In genomic region chr17:29179232-29180036, GRCh38 we compare ENCODE assay signal across 1 cellular context.
TF ChIP-seq lines count a peak whose summit lies in the region.

No MANE protein-coding gene starts in this region.

TF ChIP-seq in HepG2, 621 proteins besides CTCF, POLR2A, EP300 and RAD21 (continued from another document and continues in another):
- 0 out of 2 replicates have a peak, but pooled peaks have one; percentile 34 for TF ChIP-seq ZHX2 (IDR thresholded peaks at IDR 0.05; ENCODE audit: low read depth)
- TF ChIP-seq ZHX2 (CRISPR knock-in tag; IDR thresholded peaks at IDR 0.05; ENCODE audit: borderline replicate concordance) = no peak
- TF ChIP-seq HDAC1 (CRISPR knock-in tag; IDR thresholded peaks at IDR 0.05) = peak; percentile 65
- TF ChIP-seq, protein P1, sequence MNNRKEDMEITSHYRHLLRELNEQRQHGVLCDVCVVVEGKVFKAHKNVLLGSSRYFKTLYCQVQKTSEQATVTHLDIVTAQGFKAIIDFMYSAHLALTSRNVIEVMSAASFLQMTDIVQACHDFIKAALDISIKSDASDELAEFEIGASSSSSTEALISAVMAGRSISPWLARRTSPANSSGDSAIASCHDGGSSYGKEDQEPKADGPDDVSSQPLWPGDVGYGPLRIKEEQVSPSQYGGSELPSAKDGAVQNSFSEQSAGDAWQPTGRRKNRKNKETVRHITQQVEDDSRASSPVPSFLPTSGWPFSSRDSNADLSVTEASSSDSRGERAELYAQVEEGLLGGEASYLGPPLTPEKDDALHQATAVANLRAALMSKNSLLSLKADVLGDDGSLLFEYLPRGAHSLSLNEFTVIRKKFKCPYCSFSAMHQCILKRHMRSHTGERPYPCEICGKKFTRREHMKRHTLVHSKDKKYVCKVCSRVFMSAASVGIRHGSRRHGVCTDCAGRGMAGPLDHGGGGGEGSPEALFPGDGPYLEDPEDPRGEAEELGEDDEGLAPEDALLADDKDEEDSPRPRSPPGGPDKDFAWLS (CRISPR knock-in tag; IDR thresholded peaks at IDR 0.05; ENCODE audit: borderline replicate concordance) = 0 out of 2 replicates have a peak, but pooled peaks have one; percentile 56
- TF ChIP-seq, protein P2, sequence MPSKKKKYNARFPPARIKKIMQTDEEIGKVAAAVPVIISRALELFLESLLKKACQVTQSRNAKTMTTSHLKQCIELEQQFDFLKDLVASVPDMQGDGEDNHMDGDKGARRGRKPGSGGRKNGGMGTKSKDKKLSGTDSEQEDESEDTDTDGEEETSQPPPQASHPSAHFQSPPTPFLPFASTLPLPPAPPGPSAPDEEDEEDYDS (CRISPR knock-in tag; IDR thresholded peaks at IDR 0.05) = peak; percentile 94
- TF ChIP-seq U2AF1 (optimal IDR thresholded peaks at IDR 0.05; ENCODE audit: low read depth, low read length) = no peak
- peak; percentile 18; the same call in 1 of the 2 replicates for TF ChIP-seq GMEB1 (CRISPR knock-in tag; IDR thresholded peaks at IDR 0.05; ENCODE audit: borderline replicate concordance)
- TF ChIP-seq, protein P3, sequence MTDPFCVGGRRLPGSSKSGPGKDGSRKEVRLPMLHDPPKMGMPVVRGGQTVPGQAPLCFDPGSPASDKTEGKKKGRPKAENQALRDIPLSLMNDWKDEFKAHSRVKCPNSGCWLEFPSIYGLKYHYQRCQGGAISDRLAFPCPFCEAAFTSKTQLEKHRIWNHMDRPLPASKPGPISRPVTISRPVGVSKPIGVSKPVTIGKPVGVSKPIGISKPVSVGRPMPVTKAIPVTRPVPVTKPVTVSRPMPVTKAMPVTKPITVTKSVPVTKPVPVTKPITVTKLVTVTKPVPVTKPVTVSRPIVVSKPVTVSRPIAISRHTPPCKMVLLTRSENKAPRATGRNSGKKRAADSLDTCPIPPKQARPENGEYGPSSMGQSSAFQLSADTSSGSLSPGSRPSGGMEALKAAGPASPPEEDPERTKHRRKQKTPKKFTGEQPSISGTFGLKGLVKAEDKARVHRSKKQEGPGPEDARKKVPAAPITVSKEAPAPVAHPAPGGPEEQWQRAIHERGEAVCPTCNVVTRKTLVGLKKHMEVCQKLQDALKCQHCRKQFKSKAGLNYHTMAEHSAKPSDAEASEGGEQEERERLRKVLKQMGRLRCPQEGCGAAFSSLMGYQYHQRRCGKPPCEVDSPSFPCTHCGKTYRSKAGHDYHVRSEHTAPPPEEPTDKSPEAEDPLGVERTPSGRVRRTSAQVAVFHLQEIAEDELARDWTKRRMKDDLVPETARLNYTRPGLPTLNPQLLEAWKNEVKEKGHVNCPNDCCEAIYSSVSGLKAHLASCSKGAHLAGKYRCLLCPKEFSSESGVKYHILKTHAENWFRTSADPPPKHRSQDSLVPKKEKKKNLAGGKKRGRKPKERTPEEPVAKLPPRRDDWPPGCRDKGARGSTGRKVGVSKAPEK (CRISPR knock-in tag; IDR thresholded peaks at IDR 0.05; ENCODE audit: borderline replicate concordance) = no peak
- no peak for TF ChIP-seq ATRX (CRISPR knock-in tag; IDR thresholded peaks at IDR 0.05; ENCODE audit: borderline replicate concordance)
- TF ChIP-seq IRF2 (CRISPR knock-in tag; IDR thresholded peaks at IDR 0.05) = 0 out of 2 replicates have a peak, but pooled peaks have one; percentile 28
- TF ChIP-seq, protein P4, sequence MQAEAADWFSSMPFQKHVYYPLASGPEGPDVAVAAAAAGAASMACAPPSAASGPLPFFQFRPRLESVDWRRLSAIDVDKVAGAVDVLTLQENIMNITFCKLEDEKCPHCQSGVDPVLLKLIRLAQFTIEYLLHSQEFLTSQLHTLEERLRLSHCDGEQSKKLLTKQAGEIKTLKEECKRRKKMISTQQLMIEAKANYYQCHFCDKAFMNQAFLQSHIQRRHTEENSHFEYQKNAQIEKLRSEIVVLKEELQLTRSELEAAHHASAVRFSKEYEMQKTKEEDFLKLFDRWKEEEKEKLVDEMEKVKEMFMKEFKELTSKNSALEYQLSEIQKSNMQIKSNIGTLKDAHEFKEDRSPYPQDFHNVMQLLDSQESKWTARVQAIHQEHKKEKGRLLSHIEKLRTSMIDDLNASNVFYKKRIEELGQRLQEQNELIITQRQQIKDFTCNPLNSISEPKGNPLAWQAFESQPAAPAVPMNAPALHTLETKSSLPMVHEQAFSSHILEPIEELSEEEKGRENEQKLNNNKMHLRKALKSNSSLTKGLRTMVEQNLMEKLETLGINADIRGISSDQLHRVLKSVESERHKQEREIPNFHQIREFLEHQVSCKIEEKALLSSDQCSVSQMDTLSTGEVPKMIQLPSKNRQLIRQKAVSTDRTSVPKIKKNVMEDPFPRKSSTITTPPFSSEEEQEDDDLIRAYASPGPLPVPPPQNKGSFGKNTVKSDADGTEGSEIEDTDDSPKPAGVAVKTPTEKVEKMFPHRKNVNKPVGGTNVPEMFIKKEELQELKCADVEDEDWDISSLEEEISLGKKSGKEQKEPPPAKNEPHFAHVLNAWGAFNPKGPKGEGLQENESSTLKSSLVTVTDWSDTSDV (CRISPR knock-in tag; IDR thresholded peaks at IDR 0.05) = no peak
- no peak for TF ChIP-seq ZNF10 (CRISPR knock-in tag; IDR thresholded peaks at IDR 0.05; ENCODE audit: borderline replicate concordance, low read depth)
- 0 out of 2 replicates have a peak, but pooled peaks have one; percentile 34 for TF ChIP-seq ZNF143 (CRISPR knock-in tag; IDR thresholded peaks at IDR 0.05)
- no peak for TF ChIP-seq ZBTB38 (CRISPR knock-in tag; IDR thresholded peaks at IDR 0.05)
- peak; percentile 57; the same call in 1 of the 2 replicates for TF ChIP-seq MXD1 (CRISPR knock-in tag; IDR thresholded peaks at IDR 0.05)
- TF ChIP-seq PPARG (CRISPR knock-in tag; conservative IDR thresholded peaks at IDR 0.05) = 0 out of 2 replicates have a peak, but pooled peaks have one; percentile 31
- TF ChIP-seq, protein P5, sequence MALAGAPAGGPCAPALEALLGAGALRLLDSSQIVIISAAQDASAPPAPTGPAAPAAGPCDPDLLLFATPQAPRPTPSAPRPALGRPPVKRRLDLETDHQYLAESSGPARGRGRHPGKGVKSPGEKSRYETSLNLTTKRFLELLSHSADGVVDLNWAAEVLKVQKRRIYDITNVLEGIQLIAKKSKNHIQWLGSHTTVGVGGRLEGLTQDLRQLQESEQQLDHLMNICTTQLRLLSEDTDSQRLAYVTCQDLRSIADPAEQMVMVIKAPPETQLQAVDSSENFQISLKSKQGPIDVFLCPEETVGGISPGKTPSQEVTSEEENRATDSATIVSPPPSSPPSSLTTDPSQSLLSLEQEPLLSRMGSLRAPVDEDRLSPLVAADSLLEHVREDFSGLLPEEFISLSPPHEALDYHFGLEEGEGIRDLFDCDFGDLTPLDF (CRISPR knock-in tag; IDR thresholded peaks at IDR 0.05) = no peak
- no peak for TF ChIP-seq ZNF747 (CRISPR knock-in tag; IDR thresholded peaks at IDR 0.05; ENCODE audit: borderline replicate concordance)
- TF ChIP-seq ZBTB39 (CRISPR knock-in tag; IDR thresholded peaks at IDR 0.05) = no peak
- TF ChIP-seq, protein P6, sequence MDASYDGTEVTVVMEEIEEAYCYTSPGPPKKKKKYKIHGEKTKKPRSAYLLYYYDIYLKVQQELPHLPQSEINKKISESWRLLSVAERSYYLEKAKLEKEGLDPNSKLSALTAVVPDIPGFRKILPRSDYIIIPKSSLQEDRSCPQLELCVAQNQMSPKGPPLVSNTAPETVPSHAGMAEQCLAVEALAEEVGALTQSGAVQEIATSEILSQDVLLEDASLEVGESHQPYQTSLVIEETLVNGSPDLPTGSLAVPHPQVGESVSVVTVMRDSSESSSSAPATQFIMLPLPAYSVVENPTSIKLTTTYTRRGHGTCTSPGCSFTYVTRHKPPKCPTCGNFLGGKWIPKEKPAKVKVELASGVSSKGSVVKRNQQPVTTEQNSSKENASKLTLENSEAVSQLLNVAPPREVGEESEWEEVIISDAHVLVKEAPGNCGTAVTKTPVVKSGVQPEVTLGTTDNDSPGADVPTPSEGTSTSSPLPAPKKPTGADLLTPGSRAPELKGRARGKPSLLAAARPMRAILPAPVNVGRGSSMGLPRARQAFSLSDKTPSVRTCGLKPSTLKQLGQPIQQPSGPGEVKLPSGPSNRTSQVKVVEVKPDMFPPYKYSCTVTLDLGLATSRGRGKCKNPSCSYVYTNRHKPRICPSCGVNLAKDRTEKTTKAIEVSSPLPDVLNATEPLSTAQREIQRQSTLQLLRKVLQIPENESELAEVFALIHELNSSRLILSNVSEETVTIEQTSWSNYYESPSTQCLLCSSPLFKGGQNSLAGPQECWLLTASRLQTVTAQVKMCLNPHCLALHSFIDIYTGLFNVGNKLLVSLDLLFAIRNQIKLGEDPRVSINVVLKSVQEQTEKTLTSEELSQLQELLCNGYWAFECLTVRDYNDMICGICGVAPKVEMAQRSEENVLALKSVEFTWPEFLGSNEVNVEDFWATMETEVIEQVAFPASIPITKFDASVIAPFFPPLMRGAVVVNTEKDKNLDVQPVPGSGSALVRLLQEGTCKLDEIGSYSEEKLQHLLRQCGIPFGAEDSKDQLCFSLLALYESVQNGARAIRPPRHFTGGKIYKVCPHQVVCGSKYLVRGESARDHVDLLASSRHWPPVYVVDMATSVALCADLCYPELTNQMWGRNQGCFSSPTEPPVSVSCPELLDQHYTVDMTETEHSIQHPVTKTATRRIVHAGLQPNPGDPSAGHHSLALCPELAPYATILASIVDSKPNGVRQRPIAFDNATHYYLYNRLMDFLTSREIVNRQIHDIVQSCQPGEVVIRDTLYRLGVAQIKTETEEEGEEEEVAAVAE (CRISPR knock-in tag; IDR thresholded peaks at IDR 0.05; ENCODE audit: borderline replicate concordance) = no peak; the same call in 1 of the 2 replicates
- no peak for TF ChIP-seq TMF1 (CRISPR knock-in tag; IDR thresholded peaks at IDR 0.05; ENCODE audit: low read depth)
- no peak for TF ChIP-seq ZNF891 (CRISPR knock-in tag; IDR thresholded peaks at IDR 0.05)
- peak; percentile 79; the same call in 1 of the 2 replicates for TF ChIP-seq ZSCAN31 (CRISPR knock-in tag; IDR thresholded peaks at IDR 0.05; ENCODE audit: low read depth)
- TF ChIP-seq ZNF441 (CRISPR knock-in tag; IDR thresholded peaks at IDR 0.05; ENCODE audit: borderline replicate concordance) = peak; percentile 77; the same call in 1 of the 2 replicates
- TF ChIP-seq, protein P7, sequence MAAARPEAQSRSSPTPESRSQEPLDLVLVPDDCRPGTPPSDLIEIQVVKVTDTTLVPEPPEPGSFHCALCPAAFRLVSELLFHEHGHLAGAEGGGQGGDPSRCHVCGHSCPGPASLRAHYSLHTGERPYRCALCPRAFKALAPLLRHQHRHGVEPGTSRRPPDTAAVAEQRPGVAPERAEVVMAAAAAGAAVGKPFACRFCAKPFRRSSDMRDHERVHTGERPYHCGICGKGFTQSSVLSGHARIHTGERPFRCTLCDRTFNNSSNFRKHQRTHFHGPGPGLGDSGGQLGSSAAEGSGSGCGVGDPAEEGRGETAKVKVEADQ (CRISPR knock-in tag; IDR thresholded peaks at IDR 0.05; ENCODE audit: borderline replicate concordance) = no peak
